11 cellular contexts compared by ENCODE assay signal in the genomic region with DNA sequence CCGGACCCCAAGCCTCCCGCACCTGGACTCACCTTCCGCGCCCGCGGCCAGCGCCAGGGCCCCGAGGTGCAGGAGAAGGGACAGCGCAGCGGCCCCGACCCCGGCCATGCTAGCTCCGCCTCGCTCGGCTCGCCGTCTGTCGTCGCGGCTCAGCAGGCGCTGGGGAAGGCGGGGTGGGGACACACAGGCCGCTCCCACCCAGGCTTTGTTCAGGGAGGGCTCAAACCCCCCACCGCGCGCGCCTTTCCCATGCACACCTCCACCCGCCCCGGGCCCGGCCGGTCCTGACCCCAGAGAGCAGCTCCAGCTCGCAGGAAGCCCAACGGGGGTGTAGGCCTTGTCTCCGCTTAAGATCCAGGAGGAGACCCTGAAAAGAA. TPM values are rescaled to one million over a fixed set of nuclear protein-coding genes. Genes with fewer than 3 reads are reported as not detected.
A peak's percentile ranks its signal among the peaks of the same experiment; 100 is the strongest.
DNase-seq lines count a peak whose midpoint lies in the region; ATAC-seq and TF ChIP-seq lines count a peak whose summit lies in the region.
"Had no signal": no experiment of that assay in that cellular context is flagged by ENCODE, and none has a peak within 500 bp of the region (broad histone marks: within the 10 kb centered on the region; RNA-seq: fewer than 3 reads in every experiment).

A gene (minus strand): TSS at position 141 of the 377 bp plus-strand sequence. CDS start 33 bp downstream, at position 108.

- H3K4me1 ChIP-seq in heart left ventricle (peaks cover 0 to 23% (median 5%) of the 10 kb centered on the region in 12 donors), neuronal stem cell (ENCODE audit: control insufficient read depth in 2 of 2, insufficient read depth in 1 of 2, low read depth in 1 of 2, low read length in 2 of 2) (peaks cover 16 to 18% of the 10 kb centered on the region in 2 donors)

- no peak for DNase-seq in AG09309 (ENCODE audit: low read depth)
- DNase-seq in SK-N-MC (ENCODE audit: low read depth, low spot score), result no peak
- DNase-seq in heart left ventricle, result peak in 1 of 5 donors; percentile 11
- DNase-seq in neuronal stem cell (ENCODE audit: low spot score), result no peak
- no peak for DNase-seq in NCI-H510A treated with DMSO at 0.1 percent for 48 hours (lab: John Stamatoyannopoulos, UW)
- DNase-seq in HPDE6-E6E7 (ENCODE audit: extremely low spot score), result no peak
- DNase-seq in DMS53 treated with DMSO at 0.1 percent for 48 hours (lab: John Stamatoyannopoulos, UW; ENCODE audit: unreplicated experiment), result no peak
- DNase-seq in DMS 273 treated with DMSO at 0.1 percent for 48 hours (lab: John Stamatoyannopoulos, UW), result no peak
- DNase-seq: activated naive CD8-positive, alpha-beta T cell treated with anti-CD3 and anti-CD28 coated beads for 36 hours; NCI-H1417 treated with DMSO at 0.1 percent for 48 hours; T-helper 9 cell had no signal

- TF ChIP-seq CTCF in AG09309 (IDR thresholded peaks at IDR 0.05; ENCODE audit: control insufficient read depth, insufficient read depth, low read depth, low read length, missing control alignments) (no peak), heart left ventricle (IDR thresholded peaks at IDR 0.05) (no peak)

- H3K9ac ChIP-seq in SK-N-MC (ENCODE audit: insufficient read length) (no peak within 1 kb of the TSS), neuronal stem cell (ENCODE audit: low read depth, low read length, poor library complexity) (no peak within 1 kb of the TSS)

- H2AK5ac ChIP-seq in neuronal stem cell (ENCODE audit: low read depth, low read length), result peak within 1 kb of the TSS; percentile 71

- H4K91ac ChIP-seq in neuronal stem cell (ENCODE audit: low read depth, low read length, poor library complexity), result no peak within 1 kb of the TSS

- peak within 1 kb of the TSS; percentile 44 for H3K23ac ChIP-seq in neuronal stem cell (ENCODE audit: low read depth, low read length, poor library complexity)

- H3K27ac ChIP-seq in SK-N-MC (no peak within 1 kb of the TSS), heart left ventricle (no peak within 1 kb of the TSS), neuronal stem cell (replicated peaks; ENCODE audit: low read length) (no peak within 1 kb of the TSS)

- ATAC-seq in heart left ventricle, result no peak

- intact Hi-C loops in heart left ventricle (cut with DNase I), result no loop called here

- peak within 1 kb of the TSS; percentile 85 for H2AFZ ChIP-seq in neuronal stem cell (ENCODE audit: low read length)

- H3K18ac ChIP-seq in neuronal stem cell (ENCODE audit: low read length), result peak within 1 kb of the TSS; percentile 93

- no peak for TF ChIP-seq POLR2A in heart left ventricle (IDR thresholded peaks at IDR 0.05)

- H3K4ac ChIP-seq in neuronal stem cell (ENCODE audit: low read length), result peak within 1 kb of the TSS; percentile 19

- H3K4me2 ChIP-seq in neuronal stem cell (ENCODE audit: insufficient read depth, low read length, poor library complexity, severe bottlenecking), result peak within 1 kb of the TSS; percentile 65

- H3K27me3 ChIP-seq in heart left ventricle (peaks cover 15 to 64% (median 41%) of the 10 kb centered on the region in 9 donors), neuronal stem cell (ENCODE audit: control insufficient read depth in 3 of 3, insufficient read depth in 3 of 3, low read depth in 1 of 3, low read length in 3 of 3) (peaks cover 0 to 68% (median 32%) of the 10 kb centered on the region in 3 experiments)

- H4K8ac ChIP-seq in neuronal stem cell (ENCODE audit: low read depth, low read length), result no peak within 1 kb of the TSS

- peak within 1 kb of the TSS; percentile 44 for H3K4me3 ChIP-seq in AG09309 (ENCODE audit: control insufficient read depth, low read depth, low read length)
- H3K4me3 ChIP-seq in SK-N-MC, result peak within 1 kb of the TSS; percentile 38; the same call in 1 of the 2 replicates
- H3K4me3 ChIP-seq in heart left ventricle, result peak within 1 kb of the TSS in 11 of 12 donors; percentile 14 to 46 (median 32)
- H3K4me3 ChIP-seq in neuronal stem cell (ENCODE audit: low read length in 2 of 2), result peak within 1 kb of the TSS; percentile 16 to 72

- peak within 1 kb of the TSS; percentile 28 for H2BK15ac ChIP-seq in neuronal stem cell (ENCODE audit: low read length)

- WGBS in heart left ventricle, 4 donors, result 22 to 36% (median 29%) methylated on average over 12 to 34 of the region's 34 CpGs
- WGBS in neuronal stem cell (ENCODE audit: extremely low coverage in 2 of 2, insufficient read length in 2 of 2, insufficient replicate concordance in 1 of 2), 2 donors, result no CpG with 5 or more reads among the region's 34 CpGs

- H2BK12ac ChIP-seq in neuronal stem cell (ENCODE audit: low read length), result peak within 1 kb of the TSS; percentile 12

- H3K79me1 ChIP-seq in neuronal stem cell (ENCODE audit: low read depth, low read length), result peaks cover under 1% of the 10 kb centered on the region

- no peak within 1 kb of the TSS for H2BK120ac ChIP-seq in neuronal stem cell (ENCODE audit: low read depth, low read length)

- H3K36me3 ChIP-seq in SK-N-MC (ENCODE audit: insufficient read depth, low read length) (no peaks in the 10 kb centered on the region), heart left ventricle (no peaks in the 10 kb centered on the region), neuronal stem cell (replicated peaks in 1 of 2; ENCODE audit: control insufficient read depth in 2 of 2, insufficient read depth in 2 of 2, low read length in 2 of 2) (no peaks in the 10 kb centered on the region)

- H2BK5ac ChIP-seq in neuronal stem cell (ENCODE audit: low read length), result peak within 1 kb of the TSS; percentile 72

- H3K9me3 ChIP-seq in SK-N-MC (ENCODE audit: low read depth, low read length) (no peaks in the 10 kb centered on the region), heart left ventricle (no peaks in the 10 kb centered on the region), neuronal stem cell (replicated peaks in 1 of 2; ENCODE audit: control insufficient read depth in 2 of 2, insufficient read depth in 1 of 2, low read depth in 1 of 2, low read length in 2 of 2) (no peaks in the 10 kb centered on the region)

- H3K14ac ChIP-seq in neuronal stem cell (ENCODE audit: low read length), result peak within 1 kb of the TSS; percentile 75

RNA-seq across cellular contexts. Expression of the gene that starts here (rescaled TPM):
- 1 to 10 TPM in 1 of 9 donors, under 1 TPM in 7, not detected in 1; 0.14 to 1.3 (median 0.37) TPM for total RNA-seq in heart left ventricle
- polyA plus RNA-seq in heart left ventricle, result under 1 TPM; 0.15 to 0.23 TPM
- 1.0 TPM for polyA plus RNA-seq in neuronal stem cell (2013, experiment 1 of 2)
- polyA plus RNA-seq in neuronal stem cell (2013, experiment 2 of 2), result 1.1 TPM
